In the genomic region with DNA sequence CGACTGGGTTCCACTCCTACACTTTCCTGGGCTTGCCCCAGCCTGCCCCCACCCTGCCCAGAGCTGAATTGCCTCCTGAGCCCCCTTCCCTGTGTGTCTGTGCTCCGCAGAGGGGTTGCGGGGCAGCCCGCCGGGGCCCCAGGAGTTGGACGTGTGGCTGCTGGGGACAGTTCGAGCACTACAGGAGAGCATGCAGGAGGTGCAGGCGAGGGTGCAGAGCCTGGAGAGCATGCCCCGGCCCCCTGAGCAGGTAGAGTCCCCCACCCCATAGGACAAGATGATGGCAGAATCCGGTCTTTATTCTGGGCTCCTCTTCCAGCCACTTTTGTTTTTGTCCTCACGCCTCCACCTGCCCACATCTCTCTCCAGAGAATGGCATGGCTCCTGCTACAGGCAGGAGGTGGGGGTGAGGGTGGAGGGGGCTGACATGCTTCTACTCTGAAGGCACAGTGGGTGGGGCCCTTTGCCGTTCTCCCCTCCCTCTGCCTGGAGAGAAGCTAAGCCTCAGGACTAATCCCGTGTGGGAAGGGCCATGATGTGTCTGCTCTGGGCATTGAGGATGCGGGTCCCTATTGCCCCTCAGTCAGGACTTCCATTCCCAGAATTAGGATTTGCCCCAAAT, we compare ENCODE assay signal across 35 cellular contexts. TPM values are rescaled to one million over a fixed set of nuclear protein-coding genes. Genes with fewer than 3 reads are reported as not detected.
A peak's percentile ranks its signal among the peaks of the same experiment; 100 is the strongest.
DNase-seq lines count a peak whose midpoint lies in the region; ATAC-seq, FAIRE-seq and TF ChIP-seq lines count a peak whose summit lies in the region.
"Had no signal": no experiment of that assay in that cellular context is flagged by ENCODE, and none has a peak within 500 bp of the region (broad histone marks: within the 10 kb centered on the region; RNA-seq: fewer than 3 reads in every experiment).

No MANE protein-coding gene starts in this region.

- H3K9me2 ChIP-seq in Loucy (replicated peaks; ENCODE audit: low read depth, low read length) = no peaks in the 10 kb centered on the region

- H3K4me1 ChIP-seq in Loucy (ENCODE audit: insufficient read depth, low read length, poor library complexity, severe bottlenecking) = peaks cover 11% of the 10 kb centered on the region
- peaks cover 6 to 10% of the 10 kb centered on the region in 2 donors for H3K4me1 ChIP-seq in kidney (ENCODE audit: control insufficient read depth in 1 of 2, insufficient read depth in 1 of 2, low read depth in 1 of 2, low read length in 2 of 2)
- no peaks in the 10 kb centered on the region for H3K4me1 ChIP-seq in aorta (ENCODE audit: control insufficient read depth in 1 of 2, insufficient read depth in 2 of 2, low read length in 2 of 2)
- H3K4me1 ChIP-seq in testis = peaks cover 15% of the 10 kb centered on the region

- no peak for FAIRE-seq in kidney (lab: Jason Lieb, UNC)
- no peak for FAIRE-seq in frontal cortex (lab: Jason Lieb, UNC)
- FAIRE-seq: small intestine had no signal

- H4K20me1 ChIP-seq in Loucy (ENCODE audit: insufficient read depth, low read length, poor library complexity, severe bottlenecking) = no peaks in the 10 kb centered on the region

- H3K27me3 ChIP-seq in Loucy (ENCODE audit: insufficient read depth, low read length, poor library complexity, severe bottlenecking) (no peaks in the 10 kb centered on the region), aorta (ENCODE audit: control insufficient read depth in 1 of 2, insufficient read depth in 2 of 2, low read length in 1 of 2) (no peaks in the 10 kb centered on the region), testis (no peaks in the 10 kb centered on the region)
- H3K27me3 ChIP-seq: esophagus muscularis mucosa, heart left ventricle had no signal

- peak overlapping the region; percentile 16 for H3K9ac ChIP-seq in Loucy (ENCODE audit: low read depth, low read length, poor library complexity, severe bottlenecking)
- no peak overlapping the region for H3K9ac ChIP-seq in kidney (ENCODE audit: low read length in 2 of 2)

- no peaks in the 10 kb centered on the region for H3K9me3 Mint-ChIP-seq in activated naive CD4-positive, alpha-beta T cell treated with anti-CD3 and anti-CD28 coated beads, Interleukin-2, amount 50 U/mL, for 24 hours
- H3K9me3 Mint-ChIP-seq in activated naive CD4-positive, alpha-beta T cell treated with anti-CD3 and anti-CD28 coated beads for 36 hours = no peaks in the 10 kb centered on the region
- H3K9me3 Mint-ChIP-seq: CD4-positive, alpha-beta memory T cell; natural killer cell; T-helper 1 cell treated with Interleukin-12 subunit alpha and Interleukin-12 subunit beta and Interleukin-4 antibody, amounts not matched to agents 30 μg/mL and 1 μg/mL, for 36 hours had no signal

- no peak for DNase-seq in activated naive CD4-positive, alpha-beta T cell treated with anti-CD3 and anti-CD28 coated beads for 36 hours
- peak; percentile 53 for DNase-seq in kidney
- peak; percentile 35 to 64 for DNase-seq in aorta
- DNase-seq in frontal cortex (ENCODE audit: low spot score in 2 of 2) = no peak
- DNase-seq in testis = no peak
- DNase-seq: activated CD4-positive, alpha-beta T cell treated with anti-CD3 and anti-CD28 coated beads, Interleukin-2, amount 50 U/mL, for 4 hours; activated CD4-positive, CD25-positive, alpha-beta regulatory T cell; activated gamma-delta T cell treated with Interleukin-2 at 50 U/mL for 16 hours; activated T-cell treated with anti-CD3 and anti-CD28 coated beads, Interleukin-2, amount 50 U/mL, for 48 hours; AML-193; central memory CD4-positive, alpha-beta T cell; foreskin fibroblast; Kasumi-1; kidney glomerular epithelial cell; natural killer cell; NCI-H1436; NCI-H2081; NCI-H510A treated with DMSO at 0.1 percent for 48 hours; PC-3; small intestine; stimulated activated CD4-positive, alpha-beta T cell treated with anti-CD3 and anti-CD28 coated beads, Interleukin-2, amount 100 ng/mL, for 24 hours; stimulated activated naive CD8-positive, alpha-beta T cell treated with anti-CD3 and anti-CD28 coated beads, Interleukin-15, Interleukin-2, amounts not matched to agents 100 U/mL and 50 U/mL, for 24 hours had no signal

- H3K4me3 Mint-ChIP-seq in activated naive CD4-positive, alpha-beta T cell treated with anti-CD3 and anti-CD28 coated beads, Interleukin-2, amount 50 U/mL, for 24 hours = no peak overlapping the region
- no peak overlapping the region for H3K4me3 Mint-ChIP-seq in activated naive CD4-positive, alpha-beta T cell treated with anti-CD3 and anti-CD28 coated beads for 36 hours
- H3K4me3 Mint-ChIP-seq: natural killer cell; T-helper 1 cell treated with Interleukin-12 subunit alpha and Interleukin-12 subunit beta and Interleukin-4 antibody, amounts not matched to agents 30 μg/mL and 1 μg/mL, for 36 hours had no signal

- no peaks in the 10 kb centered on the region for H3K27me3 Mint-ChIP-seq in activated naive CD4-positive, alpha-beta T cell treated with anti-CD3 and anti-CD28 coated beads, Interleukin-2, amount 50 U/mL, for 24 hours
- no peaks in the 10 kb centered on the region for H3K27me3 Mint-ChIP-seq in activated naive CD4-positive, alpha-beta T cell treated with anti-CD3 and anti-CD28 coated beads for 36 hours (ENCODE audit: low read depth)
- H3K27me3 Mint-ChIP-seq: CD4-positive, alpha-beta memory T cell had no signal

- 77 to 83% methylated on average over 12 to 14 of the region's 14 CpGs for whole genome bisulfite sequencing in aorta, 2 donors
- WGBS in testis, 2 donors = 84 to 88% methylated on average over 14 of the region's 14 CpGs

- H3K4me3 ChIP-seq in Loucy (ENCODE audit: low read length, poor library complexity, severe bottlenecking) = no peak overlapping the region
- no peak overlapping the region for H3K4me3 ChIP-seq in kidney (ENCODE audit: low read length in 2 of 2)
- H3K4me3 ChIP-seq in aorta (ENCODE audit: low read length in 2 of 2) = no peak overlapping the region
- no peak overlapping the region for H3K4me3 ChIP-seq in testis
- H3K4me3 ChIP-seq: esophagus muscularis mucosa, HAP-1, heart left ventricle, lung, mucosa of descending colon, thoracic aorta had no signal

- CTCF ChIA-PET in activated naive CD4-positive, alpha-beta T cell treated with anti-CD3 and anti-CD28 coated beads for 36 hours (lab: Charles Lee) = interaction anchor here (3.4 to 10.2 kb wide), 2 partner anchors 16 to 60 kb away, joined by 22 to 252 read pairs; partner anchors contain the start of genes HEXIM1 and HEXIM2

- H3K79me2 ChIP-seq in Loucy (ENCODE audit: insufficient read depth, low read length) = peaks cover 14% of the 10 kb centered on the region; the same call in 1 of the 2 replicates

- no peak for TF ChIP-seq POLR2A in testis (IDR thresholded peaks at IDR 0.05)

- no peaks in the 10 kb centered on the region for H3K9me3 ChIP-seq in Loucy (ENCODE audit: insufficient read depth, low read depth, low read length)
- no peaks in the 10 kb centered on the region for H3K9me3 ChIP-seq in kidney (ENCODE audit: control insufficient read depth in 1 of 2, low read length in 2 of 2)
- no peaks in the 10 kb centered on the region for H3K9me3 ChIP-seq in aorta (ENCODE audit: control insufficient read depth, low read length)
- no peaks in the 10 kb centered on the region for H3K9me3 ChIP-seq in testis
- H3K9me3 ChIP-seq: esophagus muscularis mucosa, HAP-1, heart left ventricle, mucosa of descending colon, thoracic aorta had no signal

- H3K4me2 ChIP-seq in Loucy (ENCODE audit: low read depth, low read length, poor library complexity, severe bottlenecking) = no peak overlapping the region

- no peaks in the 10 kb centered on the region for H3K36me3 Mint-ChIP-seq in activated naive CD4-positive, alpha-beta T cell treated with anti-CD3 and anti-CD28 coated beads, Interleukin-2, amount 50 U/mL, for 24 hours
- no peaks in the 10 kb centered on the region for H3K36me3 Mint-ChIP-seq in activated naive CD4-positive, alpha-beta T cell treated with anti-CD3 and anti-CD28 coated beads for 36 hours (ENCODE audit: low read depth)
- H3K36me3 Mint-ChIP-seq: natural killer cell had no signal

- ATAC-seq in aorta (ENCODE audit: low FRiP score) = no peak
- ATAC-seq: heart left ventricle; mucosa of descending colon; natural killer cell; PC-3; Right ventricle myocardium inferior; SK-N-SH treated with all-trans-retinoic acid at 6 μM for 48 hours; stimulated activated naive CD8-positive, alpha-beta T cell treated with anti-CD3 and anti-CD28 coated beads, Interleukin-15, Interleukin-2, amounts not matched to agents 100 U/mL and 50 U/mL, for 24 hours had no signal

- no peak overlapping the region for H2AFZ ChIP-seq in Loucy (ENCODE audit: low read length)

- H3K27ac ChIP-seq in kidney (ENCODE audit: low read depth in 2 of 2, low read length in 2 of 2) (no peak overlapping the region), aorta (ENCODE audit: low read depth in 1 of 2, low read length in 2 of 2) (no peak overlapping the region), testis (no peak overlapping the region)
- H3K27ac ChIP-seq: esophagus muscularis mucosa, heart left ventricle, HL-60, thoracic aorta had no signal

- H3K36me3 ChIP-seq in Loucy (ENCODE audit: insufficient read depth, low read length) = no peaks in the 10 kb centered on the region
- peaks cover 0 to 4% of the 10 kb centered on the region in 2 donors for H3K36me3 ChIP-seq in kidney (ENCODE audit: control insufficient read depth in 1 of 2, insufficient read depth in 2 of 2, low read length in 2 of 2)
- no peaks in the 10 kb centered on the region for H3K36me3 ChIP-seq in aorta (ENCODE audit: control insufficient read depth in 1 of 2, insufficient read depth in 2 of 2, low read length in 1 of 2)
- H3K36me3 ChIP-seq in testis (ENCODE audit: low read depth, missing control alignments) = no peaks in the 10 kb centered on the region
- H3K36me3 ChIP-seq: HAP-1, thoracic aorta had no signal

- TF ChIP-seq CTCF in Loucy (conservative IDR thresholded peaks at IDR 0.05; ENCODE audit: low read length) (no peak), kidney (IDR thresholded peaks at IDR 0.05; ENCODE audit: borderline replicate concordance, extremely low read depth, insufficient read depth) (no peak), testis (IDR thresholded peaks at IDR 0.05) (no peak)

- H3F3A ChIP-seq in Loucy (ENCODE audit: low read depth) = no peaks in the 10 kb centered on the region

- peak overlapping the region; percentile 14 for H3K27ac Mint-ChIP-seq in activated naive CD4-positive, alpha-beta T cell treated with anti-CD3 and anti-CD28 coated beads, Interleukin-2, amount 50 U/mL, for 24 hours
- no peak overlapping the region for H3K27ac Mint-ChIP-seq in activated naive CD4-positive, alpha-beta T cell treated with anti-CD3 and anti-CD28 coated beads for 36 hours
- H3K27ac Mint-ChIP-seq: natural killer cell; T-helper 1 cell treated with Interleukin-12 subunit alpha and Interleukin-12 subunit beta and Interleukin-4 antibody, amounts not matched to agents 30 μg/mL and 1 μg/mL, for 36 hours had no signal

- H3K4me1 Mint-ChIP-seq in activated naive CD4-positive, alpha-beta T cell treated with anti-CD3 and anti-CD28 coated beads, Interleukin-2, amount 50 U/mL, for 24 hours = peaks cover 27% of the 10 kb centered on the region
- peaks cover 12% of the 10 kb centered on the region for H3K4me1 Mint-ChIP-seq in activated naive CD4-positive, alpha-beta T cell treated with anti-CD3 and anti-CD28 coated beads for 36 hours (ENCODE audit: low read depth)

- intact Hi-C loops in activated naive CD4-positive, alpha-beta T cell treated with anti-CD3 and anti-CD28 coated beads for 36 hours (cut with micrococcal nuclease) = no loop called here
- intact Hi-C loops in kidney (cut with DNase I) (loop anchor here (10.0 kb wide), 1 partner anchor 56 kb away; no protein-coding TSS in a partner anchor), aorta (cut with DNase I) (loop anchor here in 1 of 2 donors (10.0 kb wide), 1 partner anchor 364 kb away; no protein-coding TSS in a partner anchor), testis (cut with DNase I; ENCODE audit: low total_unique reads) (no loop called here)

RNA-seq across cellular contexts. Expression of gene ACBD4, which starts 3.5 kb away (rescaled TPM):
- total RNA-seq in activated naive CD4-positive, alpha-beta T cell treated with anti-CD3 and anti-CD28 coated beads for 36 hours = 10 to 100 TPM; 12.3 to 12.7 TPM
- total RNA-seq in kidney = 19.2 TPM
- 46.3 TPM for polyA plus RNA-seq in kidney (ENCODE audit: insufficient read depth, low read depth, low replicate concordance)
- 10 to 100 TPM; 16.1 to 23.4 TPM for total RNA-seq in aorta
- 10 to 100 TPM; 68.6 to 69.7 TPM for polyA plus RNA-seq in aorta
- 2.4 TPM for total RNA-seq in frontal cortex
- 1 to 10 TPM; 8.3 to 9.1 TPM for total RNA-seq in testis
- 7.5 TPM for polyA plus RNA-seq in testis (ENCODE audit: insufficient read depth, low read depth, low replicate concordance)

RNA-seq across cellular contexts. Expression of gene PLCD3, which starts 6.7 kb away (rescaled TPM):
- 1 to 10 TPM; 2.4 TPM for total RNA-seq in activated naive CD4-positive, alpha-beta T cell treated with anti-CD3 and anti-CD28 coated beads for 36 hours
- total RNA-seq in kidney = 111 TPM
- 14.8 TPM for polyA plus RNA-seq in kidney (ENCODE audit: insufficient read depth, low read depth, low replicate concordance)
- 10 to 100 TPM; 94.6 to 97.4 TPM for total RNA-seq in aorta
- 10 to 100 TPM; 22.8 to 93.8 TPM for polyA plus RNA-seq in aorta
- 0.82 TPM for total RNA-seq in frontal cortex
- 100 to 1,000 TPM in 1 of 2 donors, 10 to 100 TPM in 1; 86.3 to 106 TPM for total RNA-seq in testis
- 62.2 TPM for polyA plus RNA-seq in testis (ENCODE audit: insufficient read depth, low read depth, low replicate concordance)

RNA-seq across cellular contexts. Expression of gene HEXIM1, which starts 9.3 kb away (rescaled TPM):
- total RNA-seq in activated naive CD4-positive, alpha-beta T cell treated with anti-CD3 and anti-CD28 coated beads for 36 hours = 10 to 100 TPM; 24.3 to 24.7 TPM
- 34.7 TPM for total RNA-seq in kidney
- 25.0 TPM for polyA plus RNA-seq in kidney (ENCODE audit: insufficient read depth, low read depth, low replicate concordance)
- total RNA-seq in aorta = 10 to 100 TPM; 48.7 to 64.0 TPM
- 10 to 100 TPM; 40.8 to 62.6 TPM for polyA plus RNA-seq in aorta
- total RNA-seq in frontal cortex = 8.6 TPM
- total RNA-seq in testis = 10 to 100 TPM; 51.8 to 68.8 TPM
- polyA plus RNA-seq in testis (ENCODE audit: insufficient read depth, low read depth, low replicate concordance) = 38.8 TPM

RNA-seq across cellular contexts. Expression of gene HEXIM2, which starts 22.7 kb away (rescaled TPM):
- 1 to 10 TPM; 3.5 TPM for total RNA-seq in activated naive CD4-positive, alpha-beta T cell treated with anti-CD3 and anti-CD28 coated beads for 36 hours
- 6.2 TPM for total RNA-seq in kidney
- polyA plus RNA-seq in kidney (ENCODE audit: insufficient read depth, low read depth, low replicate concordance) = 29.1 TPM
- 1 to 10 TPM; 2.7 to 6.0 TPM for total RNA-seq in aorta
- polyA plus RNA-seq in aorta = 1 to 10 TPM; 4.4 to 10.0 TPM
- total RNA-seq in frontal cortex = 8.2 TPM
- total RNA-seq in testis = 10 to 100 TPM; 35.9 to 47.7 TPM
- polyA plus RNA-seq in testis (ENCODE audit: insufficient read depth, low read depth, low replicate concordance) = 76.8 TPM

Comparison
In these comparisons a context has a peak if more than half of its experiments do, and no peak if none do; other contexts are left out.
1. DNase-seq: peak in kidney (single experiment) and aorta (2 of 2); none in activated naive CD4-positive, alpha-beta T cell treated with anti-CD3 and anti-CD28 coated beads for 36 hours (single experiment), frontal cortex (0 of 2) and testis (single experiment).
2. RNA of gene PLCD3, which starts 6.7 kb away (total RNA-seq): 111 TPM in kidney (single experiment), 86.3 to 106 TPM in testis and 94.6 to 97.4 TPM in aorta; 2.4 TPM in activated naive CD4-positive, alpha-beta T cell treated with anti-CD3 and anti-CD28 coated beads for 36 hours and 0.82 TPM in frontal cortex (single experiment); every median in the first group is over 10 times any median in the second.